Comparison of ENCODE assay signal across 23 cellular contexts in genomic region chr11:41328324-41328723, GRCh38.
"Had no signal": no experiment of that assay in that cellular context is flagged by ENCODE, and none has a peak within 500 bp of the region (broad histone marks: within the 10 kb centered on the region; RNA-seq: fewer than 3 reads in every experiment).

No MANE protein-coding gene starts in this region.

- H3K4me1 ChIP-seq: esophagus muscularis mucosa, foreskin keratinocyte, gastroesophageal sphincter, heart left ventricle had no signal

- H3K27ac ChIP-seq: coronary artery, dorsolateral prefrontal cortex, esophagus muscularis mucosa, foreskin keratinocyte, gastroesophageal sphincter, heart left ventricle, hepatocyte had no signal

- DNase-seq: dermis blood vessel endothelial cell; dorsolateral prefrontal cortex; effector CD4-positive, alpha-beta T cell; effector memory CD4-positive, alpha-beta T cell; foreskin keratinocyte; heart left ventricle; hypothalamus; immature natural killer cell; islet precursor cell; kidney; kidney glomerular epithelial cell; left colon; left ventricle myocardium superior; mammary epithelial cell; mesendoderm; midbrain had no signal

- H3K27me3 Mint-ChIP-seq: memory B cell had no signal

- H3K4me3 Mint-ChIP-seq: immature natural killer cell, memory B cell had no signal

- H3K4me1 Mint-ChIP-seq: immature natural killer cell, memory B cell had no signal

- H3K36me3 Mint-ChIP-seq: memory B cell had no signal

- H3K27me3 ChIP-seq: dorsolateral prefrontal cortex, esophagus muscularis mucosa, foreskin keratinocyte, gastroesophageal sphincter, heart left ventricle, hepatocyte had no signal

- ATAC-seq: foreskin keratinocyte, gastroesophageal sphincter, heart left ventricle, left colon, left lobe of liver, left ventricle myocardium superior had no signal

- H3K27ac Mint-ChIP-seq: immature natural killer cell, memory B cell had no signal

- H3K4me3 ChIP-seq: coronary artery, dorsolateral prefrontal cortex, esophagus muscularis mucosa, gastroesophageal sphincter, heart left ventricle, hepatocyte, lung had no signal

- H3K79me2 ChIP-seq: hepatocyte had no signal

- H3K4me2 ChIP-seq: hepatocyte had no signal

- H2AFZ ChIP-seq: hepatocyte had no signal

- H3K9me3 Mint-ChIP-seq: memory B cell had no signal

- H3K36me3 ChIP-seq: esophagus muscularis mucosa, gastroesophageal sphincter, heart left ventricle had no signal

- H3K9me3 ChIP-seq: esophagus muscularis mucosa, gastroesophageal sphincter, heart left ventricle had no signal
